In genomic region chr5:82863260-82863659, GRCh38 we compare ENCODE assay signal across 16 cellular contexts.
"Had no signal": no experiment of that assay in that cellular context is flagged by ENCODE, and none has a peak within 500 bp of the region (broad histone marks: within the 10 kb centered on the region; RNA-seq: fewer than 3 reads in every experiment).

No MANE protein-coding gene starts in this region.

- H3K4me1 Mint-ChIP-seq: activated CD4-positive, alpha-beta T cell treated with anti-CD3 and anti-CD28 coated beads for 36 hours; activated naive CD8-positive, alpha-beta T cell treated with anti-CD3 and anti-CD28 coated beads, Interleukin-2, amount 50 U/mL, for 24 hours had no signal

- H3K27ac Mint-ChIP-seq: activated CD4-positive, alpha-beta T cell treated with anti-CD3 and anti-CD28 coated beads for 36 hours; activated CD8-positive, alpha-beta T cell treated with anti-CD3 and anti-CD28 coated beads for 36 hours; activated naive CD8-positive, alpha-beta T cell treated with anti-CD3 and anti-CD28 coated beads, Interleukin-2, amount 50 U/mL, for 24 hours; activated T-helper 1 cell treated with anti-CD3 and anti-CD28 coated beads, Interleukin-12 subunit alpha, Interleukin-12 subunit beta, Interleukin-2, Interleukin-4 antibody, amounts not matched to agents 30 ng/mL and 10 ng/mL and 1 ng/mL, durations not matched to agents 14 hours and 24 hours and 36 hours; progenitor cell of endocrine pancreas had no signal

- ATAC-seq: activated CD4-positive, alpha-beta T cell treated with anti-CD3 and anti-CD28 coated beads for 36 hours; activated CD8-positive, alpha-beta T cell treated with anti-CD3 and anti-CD28 coated beads for 36 hours; activated naive CD8-positive, alpha-beta T cell treated with anti-CD3 and anti-CD28 coated beads, Interleukin-2, amount 50 U/mL, for 24 hours; gastrocnemius medialis; left lobe of liver; right lobe of liver had no signal

- H3K4me3 ChIP-seq: coronary artery, gastrocnemius medialis, right lobe of liver, spleen, transverse colon had no signal

- H3K9me3 ChIP-seq: gastrocnemius medialis, right lobe of liver, spleen, transverse colon had no signal

- H3K4me1 ChIP-seq: gastrocnemius medialis, right lobe of liver, spleen, transverse colon had no signal

- H3K27me3 ChIP-seq: gastrocnemius medialis, right lobe of liver, spleen, transverse colon had no signal

- H3K4me3 Mint-ChIP-seq: activated CD4-positive, alpha-beta T cell treated with anti-CD3 and anti-CD28 coated beads for 36 hours; activated CD8-positive, alpha-beta T cell treated with anti-CD3 and anti-CD28 coated beads for 36 hours; activated naive CD8-positive, alpha-beta T cell treated with anti-CD3 and anti-CD28 coated beads, Interleukin-2, amount 50 U/mL, for 24 hours; activated T-helper 1 cell treated with anti-CD3 and anti-CD28 coated beads, Interleukin-12 subunit alpha, Interleukin-12 subunit beta, Interleukin-2, Interleukin-4 antibody, amounts not matched to agents 30 ng/mL and 10 ng/mL and 1 ng/mL, durations not matched to agents 14 hours and 24 hours and 36 hours had no signal

- H3K27ac ChIP-seq: coronary artery, gastrocnemius medialis, right lobe of liver, spleen, transverse colon had no signal

- H3K27me3 Mint-ChIP-seq: activated CD4-positive, alpha-beta T cell treated with anti-CD3 and anti-CD28 coated beads for 36 hours; activated CD8-positive, alpha-beta T cell treated with anti-CD3 and anti-CD28 coated beads for 36 hours; activated naive CD8-positive, alpha-beta T cell treated with anti-CD3 and anti-CD28 coated beads, Interleukin-2, amount 50 U/mL, for 24 hours; progenitor cell of endocrine pancreas had no signal

- DNase-seq: activated CD4-positive, alpha-beta T cell treated with anti-CD3 and anti-CD28 coated beads for 36 hours; activated CD8-positive, alpha-beta T cell treated with anti-CD3 and anti-CD28 coated beads for 36 hours; activated naive CD4-positive, alpha-beta T cell; activated naive CD8-positive, alpha-beta T cell treated with anti-CD3 and anti-CD28 coated beads, Interleukin-2, amount 50 U/mL, for 24 hours; effector CD8-positive, alpha-beta T cell; gastrocnemius medialis; islet precursor cell; right lobe of liver; spleen; stimulated activated CD4-positive, alpha-beta T cell treated with anti-CD3 and anti-CD28 coated beads, Interleukin-2, amount 100 ng/mL, for 24 hours; stimulated activated naive CD4-positive, alpha-beta T cell; transverse colon had no signal

- H3K36me3 ChIP-seq: gastrocnemius medialis, right lobe of liver, spleen, transverse colon had no signal

- H3K9me3 Mint-ChIP-seq: activated naive CD8-positive, alpha-beta T cell treated with anti-CD3 and anti-CD28 coated beads, Interleukin-2, amount 50 U/mL, for 24 hours; activated T-helper 1 cell treated with anti-CD3 and anti-CD28 coated beads, Interleukin-12 subunit alpha, Interleukin-12 subunit beta, Interleukin-2, Interleukin-4 antibody, amounts not matched to agents 30 ng/mL and 10 ng/mL and 1 ng/mL, durations not matched to agents 14 hours and 24 hours and 36 hours had no signal
